In genomic region chr14:65291561-65291960, GRCh38 we compare ENCODE assay signal across 1 cellular context.
TF ChIP-seq lines count a peak whose summit lies in the region.

No MANE protein-coding gene starts in this region.

TF ChIP-seq in HCT116, 20 proteins besides CTCF, POLR2A, EP300 and RAD21 (continued from another document):
- TF ChIP-seq POLR2AphosphoS5 (IDR thresholded peaks at IDR 0.05; ENCODE audit: low read depth, low read length), result no peak
- TF ChIP-seq ZNF274 (IDR thresholded peaks at IDR 0.05; ENCODE audit: low read depth, low read length), result no peak
